Comparison of ENCODE assay signal across 14 cellular contexts in genomic region chr14:106622200-106622745, GRCh38.
DNase-seq lines count a peak whose midpoint lies in the region; ATAC-seq, FAIRE-seq and TF ChIP-seq lines count a peak whose summit lies in the region.
"Had no signal": no experiment of that assay in that cellular context is flagged by ENCODE, and none has a peak within 500 bp of the region (broad histone marks: within the 10 kb centered on the region; RNA-seq: fewer than 3 reads in every experiment).

No MANE protein-coding gene starts in this region.

- H3K27me3 Mint-ChIP-seq in central memory CD8-positive, alpha-beta T cell, result peaks cover 19% of the 10 kb centered on the region

- no peaks in the 10 kb centered on the region for H3K9me3 Mint-ChIP-seq in central memory CD8-positive, alpha-beta T cell
- H3K9me3 Mint-ChIP-seq: activated B cell treated with CpG ODN at 0.5 μM for 24 hours; activated T-helper 2 cell treated with anti-CD3 and anti-CD28 coated beads, Interferon-gamma antibody, Interleukin-2, Interleukin-4, amounts not matched to agents 10 μg/mL and 5 μg/mL and 100 μg/mL, durations not matched to agents 14 hours and 24 hours and 36 hours had no signal

- no peak for TF ChIP-seq CTCF in GM13977 (IDR thresholded peaks at IDR 0.05; ENCODE audit: extremely low read depth, insufficient read depth, missing control alignments)

- DNase-seq in stimulated activated CD4-positive, alpha-beta T cell treated with anti-CD3 and anti-CD28 coated beads, Interleukin-1b, Interleukin-23, amount 100 ng/mL, for 48 hours, result peak; percentile 11
- no peak for DNase-seq in stimulated activated CD4-positive, alpha-beta T cell treated with anti-CD3 and anti-CD28 coated beads, Interleukin-12 subunit alpha, Interleukin-12 subunit beta, amount 100 ng/mL, for 4 hours
- DNase-seq in T-helper 9 cell, result peak; percentile 6
- peak in 1 of 2 donors; percentile 46 for DNase-seq in central memory CD8-positive, alpha-beta T cell (ENCODE audit: low spot score in 2 of 2)
- DNase-seq in HTR-8/SVneo (ENCODE audit: insufficient read length, low spot score), result no peak
- DNase-seq in GM13977 (ENCODE audit: low spot score), result no peak
- DNase-seq: activated B cell treated with CpG ODN at 0.5 μM for 24 hours, colonic mucosa, foreskin melanocyte, NCI-H187 treated with DMSO at 0.1 percent for 48 hours, Right ventricle myocardium superior had no signal

- in situ Hi-C loops in GM13977 (cut with MboI; ENCODE audit: low pct_unique_long_range_greater_than_20kb, low sequenced_read_pairs, unreplicated experiment), result no loop called here

- ATAC-seq in central memory CD8-positive, alpha-beta T cell (replicated peaks; ENCODE audit: extremely low read depth, poor library complexity, severe bottlenecking), result peak; percentile 63
- no peak for ATAC-seq in GM18867 (IDR thresholded peaks at IDR 0.05; ENCODE audit: unreplicated experiment)

- H3K27ac Mint-ChIP-seq in central memory CD8-positive, alpha-beta T cell (ENCODE audit: low read depth), result no peak overlapping the region
- H3K27ac Mint-ChIP-seq: activated B cell treated with CpG ODN at 0.5 μM for 24 hours; activated T-helper 2 cell treated with anti-CD3 and anti-CD28 coated beads, Interferon-gamma antibody, Interleukin-2, Interleukin-4, amounts not matched to agents 10 μg/mL and 5 μg/mL and 100 μg/mL, durations not matched to agents 14 hours and 24 hours and 36 hours had no signal

- peaks cover 2% of the 10 kb centered on the region for H3K36me3 Mint-ChIP-seq in central memory CD8-positive, alpha-beta T cell (ENCODE audit: insufficient read depth)

- FAIRE-seq in HTR-8/SVneo (lab: Jason Lieb, UNC), result no peak
- FAIRE-seq: D721Med had no signal

- peak overlapping the region; percentile 6 for H3K4me3 Mint-ChIP-seq in central memory CD8-positive, alpha-beta T cell
- H3K4me3 Mint-ChIP-seq: activated B cell treated with CpG ODN at 0.5 μM for 24 hours had no signal

- peaks cover 35% of the 10 kb centered on the region for H3K4me1 Mint-ChIP-seq in central memory CD8-positive, alpha-beta T cell

Comparison
In these comparisons a context has a peak if more than half of its experiments do, and no peak if none do; other contexts are left out.
1. DNase-seq: peak in stimulated activated CD4-positive, alpha-beta T cell treated with anti-CD3 and anti-CD28 coated beads, Interleukin-1b, Interleukin-23, amount 100 ng/mL, for 48 hours (single experiment) and T-helper 9 cell (single experiment); none in stimulated activated CD4-positive, alpha-beta T cell treated with anti-CD3 and anti-CD28 coated beads, Interleukin-12 subunit alpha, Interleukin-12 subunit beta, amount 100 ng/mL, for 4 hours (single experiment), HTR-8/SVneo (single experiment) and GM13977 (single experiment).